Comparison of ENCODE assay signal across 10 cellular contexts in the genomic region with DNA sequence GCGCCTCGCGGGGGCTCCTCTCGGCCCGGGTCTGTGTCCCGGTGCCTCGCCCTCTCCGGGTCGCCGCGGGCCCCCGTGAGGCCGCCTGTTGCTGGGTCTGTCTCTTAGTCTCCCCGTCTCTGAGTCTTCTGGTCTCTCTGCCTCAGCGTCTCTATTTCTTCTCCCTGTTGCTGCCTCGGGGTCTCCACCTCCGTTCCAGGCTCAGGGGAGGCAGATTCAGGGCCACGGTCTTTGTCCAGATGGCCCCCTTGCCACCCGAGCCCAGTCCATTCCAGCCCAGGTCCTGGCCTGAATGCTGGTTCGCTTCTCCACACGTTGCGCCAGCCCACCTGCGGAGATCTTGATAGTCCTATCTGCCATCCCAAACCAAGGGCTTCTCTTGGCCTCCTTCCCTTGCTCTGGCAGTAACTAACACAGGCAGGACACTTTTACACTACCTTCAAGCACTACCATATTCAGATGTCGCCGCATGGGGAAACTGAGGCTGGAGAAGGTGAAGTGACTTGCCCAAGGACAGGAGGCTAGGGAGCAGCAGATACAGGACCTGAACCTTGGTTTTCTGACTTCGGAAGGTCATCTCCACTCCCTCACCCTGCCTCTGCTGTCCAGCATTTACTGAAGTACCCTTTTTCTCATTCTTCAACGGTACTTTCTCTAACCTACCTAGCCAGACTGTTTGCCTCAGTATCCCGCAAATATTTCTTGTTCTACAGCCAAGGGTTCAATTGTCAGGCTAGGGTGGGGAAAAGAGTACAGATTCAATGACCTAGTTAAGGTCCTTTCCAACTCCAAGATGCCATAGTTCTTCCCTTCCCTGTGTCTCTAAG. TPM values are rescaled to one million over a fixed set of nuclear protein-coding genes. Genes with fewer than 3 reads are reported as not detected.
A peak's percentile ranks its signal among the peaks of the same experiment; 100 is the strongest.
DNase-seq lines count a peak whose midpoint lies in the region; ATAC-seq and TF ChIP-seq lines count a peak whose summit lies in the region.
"Had no signal": no experiment of that assay in that cellular context is flagged by ENCODE, and none has a peak within 500 bp of the region (broad histone marks: within the 10 kb centered on the region; RNA-seq: fewer than 3 reads in every experiment).

No MANE protein-coding gene starts in this region.

- H3K4me3 ChIP-seq in mammary epithelial cell (replicated peaks in 1 of 3; ENCODE audit: insufficient read depth in 1 of 3, low read depth in 2 of 3, low read length in 3 of 3) (no peak overlapping the region), vagina (peak overlapping the region; percentile 34 to 69)

- H3K79me2 ChIP-seq in mammary epithelial cell (ENCODE audit: insufficient read depth, low read length), result no peaks in the 10 kb centered on the region

- H4K20me1 ChIP-seq in mammary epithelial cell (ENCODE audit: insufficient read depth, low read length), result no peaks in the 10 kb centered on the region

- no peak overlapping the region for H3K27ac ChIP-seq in mammary epithelial cell (ENCODE audit: insufficient read depth, low read depth, low read length)
- H3K27ac ChIP-seq in vagina, result peak overlapping the region; percentile 88

- no peak overlapping the region for H2AFZ ChIP-seq in mammary epithelial cell (ENCODE audit: low read depth, low read length)

- dilution Hi-C loops in mammary epithelial cell (cut with HindIII; ENCODE audit: low sequenced_read_pairs), result no loop called here

- H3K27me3 ChIP-seq in mammary epithelial cell (ENCODE audit: insufficient read depth, low read length) (peaks cover 21% of the 10 kb centered on the region), vagina (no peaks in the 10 kb centered on the region)

- TSS peak; percentile 81 for BruUV-seq in mammary epithelial cell (replicated peaks; lab: Mats Ljungman, UMichigan)

- H3K27ac Mint-ChIP-seq in stimulated activated naive CD8-positive, alpha-beta T cell treated with anti-CD3 and anti-CD28 coated beads, Interleukin-15, Interleukin-2, amounts not matched to agents 100 ng/mL and 50 ng/mL, for 24 hours, result peak overlapping the region; percentile 64
- peak overlapping the region in 2 of 6 donors; percentile 52 to 94 for H3K27ac Mint-ChIP-seq in naive B cell

- H3K9me3 Mint-ChIP-seq in stimulated activated naive CD8-positive, alpha-beta T cell treated with anti-CD3 and anti-CD28 coated beads, Interleukin-15, Interleukin-2, amounts not matched to agents 100 ng/mL and 50 ng/mL, for 24 hours, result no peaks in the 10 kb centered on the region
- peaks cover 0 to 2% (median 0%) of the 10 kb centered on the region in 7 donors for H3K9me3 Mint-ChIP-seq in naive B cell

- peaks cover 14% of the 10 kb centered on the region for H3K4me1 Mint-ChIP-seq in stimulated activated naive CD8-positive, alpha-beta T cell treated with anti-CD3 and anti-CD28 coated beads, Interleukin-15, Interleukin-2, amounts not matched to agents 100 ng/mL and 50 ng/mL, for 24 hours (ENCODE audit: low read depth)
- peaks cover 15 to 23% (median 16%) of the 10 kb centered on the region in 3 donors for H3K4me1 Mint-ChIP-seq in naive B cell

- H3K4me2 ChIP-seq in mammary epithelial cell (ENCODE audit: insufficient read depth, low read depth, low read length), result peak overlapping the region; percentile 6

- TF ChIP-seq CTCF in mammary epithelial cell (conservative IDR thresholded peaks at IDR 0.05 in 1 of 2, IDR thresholded peaks at IDR 0.05 in 1 of 2; ENCODE audit: extremely low read depth in 1 of 2, insufficient read depth in 1 of 2, low read depth in 1 of 2, low read length in 2 of 2) (no peak), vagina (IDR thresholded peaks at IDR 0.05) (no peak)

- H3K27me3 Mint-ChIP-seq in stimulated activated naive CD8-positive, alpha-beta T cell treated with anti-CD3 and anti-CD28 coated beads, Interleukin-15, Interleukin-2, amounts not matched to agents 100 ng/mL and 50 ng/mL, for 24 hours, result peaks cover 60% of the 10 kb centered on the region
- peaks cover 53 to 74% (median 72%) of the 10 kb centered on the region in 3 donors for H3K27me3 Mint-ChIP-seq in naive B cell

- H3K4me1 ChIP-seq in mammary epithelial cell (ENCODE audit: insufficient read depth, low read length), result peaks cover 11% of the 10 kb centered on the region
- peaks cover 25% of the 10 kb centered on the region for H3K4me1 ChIP-seq in vagina

- CTCF ChIA-PET in mammary epithelial cell (lab: Charles Lee; ENCODE audit: low non-redundant PET), result no interaction called here

- intact Hi-C loops in mammary epithelial cell (cut with micrococcal nuclease) (loop anchor here (2.0 kb wide), 1 partner anchor 15 kb away; no protein-coding TSS in a partner anchor), vagina (cut with DNase I) (no loop called here)

- no peaks in the 10 kb centered on the region for H3K36me3 Mint-ChIP-seq in stimulated activated naive CD8-positive, alpha-beta T cell treated with anti-CD3 and anti-CD28 coated beads, Interleukin-15, Interleukin-2, amounts not matched to agents 100 ng/mL and 50 ng/mL, for 24 hours (ENCODE audit: low read depth)
- peaks cover 0 to 29% of the 10 kb centered on the region in 2 donors for H3K36me3 Mint-ChIP-seq in naive B cell

- H3K9me3 ChIP-seq in mammary epithelial cell (replicated peaks; ENCODE audit: insufficient read depth, low read length), result no peaks in the 10 kb centered on the region
- H3K9me3 ChIP-seq in vagina, result no peaks in the 10 kb centered on the region

- in situ Hi-C loops in mammary epithelial cell (cut with MboI; ENCODE audit: low sequenced_read_pairs in 2 of 2), result no loop called here

- 85% methylated on average over 11 of the region's 28 CpGs for whole genome bisulfite sequencing in mammary epithelial cell (ENCODE audit: low coverage, missing lambda C conversion rate)

- no peak overlapping the region for H3K9ac ChIP-seq in mammary epithelial cell (ENCODE audit: insufficient read depth, low read length)

- no peak for ATAC-seq in stimulated activated naive CD8-positive, alpha-beta T cell treated with anti-CD3 and anti-CD28 coated beads, Interleukin-15, Interleukin-2, amounts not matched to agents 100 U/mL and 50 U/mL, for 24 hours
- ATAC-seq in naive B cell (ENCODE audit: low read depth in 2 of 2) (no peak), HG03571 (IDR thresholded peaks at IDR 0.05; ENCODE audit: unreplicated experiment) (no peak)

- H3K36me3 ChIP-seq in mammary epithelial cell (ENCODE audit: insufficient read depth, low read length) (no peaks in the 10 kb centered on the region), vagina (no peaks in the 10 kb centered on the region)

- H3K4me3 Mint-ChIP-seq in stimulated activated naive CD8-positive, alpha-beta T cell treated with anti-CD3 and anti-CD28 coated beads, Interleukin-15, Interleukin-2, amounts not matched to agents 100 ng/mL and 50 ng/mL, for 24 hours, result peak overlapping the region; percentile 80
- H3K4me3 Mint-ChIP-seq in naive B cell, result peak overlapping the region; percentile 25 to 95 (median 88)

- no peak for DNase-seq in stimulated activated naive CD8-positive, alpha-beta T cell treated with anti-CD3 and anti-CD28 coated beads, Interleukin-15, Interleukin-2, amounts not matched to agents 100 U/mL and 50 U/mL, for 24 hours
- DNase-seq in mammary epithelial cell (no peak), naive B cell (no peak), vagina (ENCODE audit: extremely low spot score in 2 of 2) (no peak), hippocampal formation (lab: John Stamatoyannopoulos, UW) (no peak), NCI-H748 treated with DMSO at 0.1 percent for 48 hours (lab: John Stamatoyannopoulos, UW) (no peak)
- DNase-seq: DND-41; NK-92 treated with Interleukin-12 subunit alpha and Interleukin-12 subunit beta, amount 100 ng/mL, for 24 hours had no signal

- TF ChIP-seq POLR2A in vagina (IDR thresholded peaks at IDR 0.05), result no peak

RNA-seq across cellular contexts. Expression of a gene that starts 0.6 kb away (rescaled TPM):
- total RNA-seq in mammary epithelial cell (1 to 10 TPM in 1 of 2 donors, under 1 TPM in 1; 0.09 to 1.3 TPM), vagina (8.8 TPM)
- polyA plus RNA-seq in mammary epithelial cell (0.05 TPM), naive B cell (ENCODE audit: low read depth in 6 of 6) (not detected)
- polyA minus RNA-seq in mammary epithelial cell, result not detected

RNA-seq across cellular contexts. Expression of a gene that starts 45.6 kb away (rescaled TPM):
- total RNA-seq in mammary epithelial cell (not detected), vagina (0.49 TPM)
- polyA plus RNA-seq in mammary epithelial cell (not detected), naive B cell (ENCODE audit: low read depth in 6 of 6) (not detected)
- polyA minus RNA-seq in mammary epithelial cell, result not detected

Comparison
In these comparisons a context has a peak if more than half of its experiments do, and no peak if none do; other contexts are left out.
1. H3K4me3 ChIP-seq: peak in vagina (2 of 2); none in mammary epithelial cell (0 of 3).